8 cellular contexts compared by ENCODE assay signal in genomic region chr16:29265255-29265853, GRCh38.
DNase-seq lines count a peak whose midpoint lies in the region; FAIRE-seq and TF ChIP-seq lines count a peak whose summit lies in the region.
"Not testable (repeated sequence)": the region's sequence is repeated elsewhere in the genome, so short reads cannot be mapped to it uniquely, and the experiment has no call there.

No MANE protein-coding gene starts in this region.

- dilution Hi-C loops in keratinocyte (cut with MboI; ENCODE audit: extremely low pct_ligation_motif_present, low sequenced_read_pairs), result not testable (repeated sequence)

- H4K20me1 ChIP-seq in keratinocyte (ENCODE audit: control insufficient read depth, extremely low read depth, insufficient read depth, low read length), result not testable (repeated sequence)

- not testable (repeated sequence) for H3K27me3 ChIP-seq in keratinocyte (ENCODE audit: control insufficient read depth, extremely low read depth, insufficient read depth, low read length); tibial artery

- H3K4me3 ChIP-seq in epithelial cell of esophagus (ENCODE audit: low read length); keratinocyte (ENCODE audit: control insufficient read depth in 2 of 3, extremely low read depth in 1 of 3, insufficient read depth in 2 of 3, low read depth in 1 of 3, low read length in 3 of 3); tibial artery: not testable (repeated sequence)

- not testable (repeated sequence) for H2AFZ ChIP-seq in keratinocyte (ENCODE audit: control insufficient read depth, low read length)

- H3K4me1 ChIP-seq in keratinocyte (ENCODE audit: control insufficient read depth, extremely low read depth, insufficient read depth, low read length) (peaks cover 28% of the 10 kb centered on the region), tibial artery (peaks cover 0 to 67% (median 20%) of the 10 kb centered on the region in 4 donors)

- not testable (repeated sequence) for H3K9ac ChIP-seq in keratinocyte (ENCODE audit: control insufficient read depth, extremely low read depth, insufficient read depth, low read length)

- FAIRE-seq in HTR-8/SVneo (lab: Jason Lieb, UNC) (peak; percentile 97), keratinocyte (lab: Jason Lieb, UNC) (peak; percentile 98)

- H3K36me3 ChIP-seq in keratinocyte (ENCODE audit: control insufficient read depth in 2 of 2, extremely low read depth in 1 of 2, insufficient read depth in 2 of 2, low read length in 2 of 2); tibial artery: not testable (repeated sequence)

- H3K4me2 ChIP-seq in keratinocyte (ENCODE audit: control insufficient read depth, extremely low read depth, insufficient read depth, low read depth, low read length), result peak overlapping the region; percentile 41

- H3K79me2 ChIP-seq in keratinocyte (ENCODE audit: control insufficient read depth, insufficient read depth, low read length), result not testable (repeated sequence)

- DNase-seq in DMS53 treated with DMSO at 0.1 percent for 48 hours (lab: John Stamatoyannopoulos, UW; ENCODE audit: unreplicated experiment) (peak; percentile 55), HTR-8/SVneo (ENCODE audit: insufficient read length, low spot score) (peak; percentile 60), RPMI8226 (peak; percentile 95), epithelial cell of esophagus (ENCODE audit: low read depth) (peak; percentile 91), posterior vena cava (ENCODE audit: low spot score) (peak; percentile 99), tibial artery (peak; percentile 98 to 99)
- peak; percentile 70 for DNase-seq in activated effector memory CD4-positive, alpha-beta T cell treated with anti-CD3 and anti-CD28 coated beads, Interleukin-2, amount 50 U/mL, for 16 hours
- not testable (repeated sequence) for DNase-seq in keratinocyte (ENCODE audit: low read depth, low spot score)

- not testable (repeated sequence) for H3K9me1 ChIP-seq in keratinocyte (ENCODE audit: control insufficient read depth, extremely low read depth, insufficient read depth, low read length)

- intact Hi-C loops in posterior vena cava (cut with DNase I); tibial artery (cut with DNase I; ENCODE audit: low total_unique reads): not testable (repeated sequence)

- not testable (repeated sequence) for H3K9me3 ChIP-seq in keratinocyte (ENCODE audit: control insufficient read depth, low read depth, low read length); tibial artery

- not testable (repeated sequence) for TF ChIP-seq CTCF in epithelial cell of esophagus (IDR thresholded peaks at IDR 0.05; ENCODE audit: insufficient read depth, low read depth, low read length, missing control alignments); keratinocyte (optimal IDR thresholded peaks at IDR 0.05 in 1 of 3, IDR thresholded peaks at IDR 0.05 in 1 of 3, conservative IDR thresholded peaks at IDR 0.05 in 1 of 3; ENCODE audit: extremely low read depth in 1 of 3, insufficient read depth in 2 of 3, low read length in 3 of 3); tibial artery (IDR thresholded peaks at IDR 0.05)

- H3K27ac ChIP-seq in keratinocyte (ENCODE audit: control insufficient read depth, insufficient read depth, low read length) (peak overlapping the region; percentile 40), tibial artery (peak overlapping the region; percentile 57 to 73)
